Comparison of ENCODE assay signal across 12 cellular contexts in genomic region chr3:6861989-6862879, GRCh38. TPM values are rescaled to one million over a fixed set of nuclear protein-coding genes. Genes with fewer than 3 reads are reported as not detected.
DNase-seq lines count a peak whose midpoint lies in the region; ATAC-seq and TF ChIP-seq lines count a peak whose summit lies in the region.
"Had no signal": no experiment of that assay in that cellular context is flagged by ENCODE, and none has a peak within 500 bp of the region (broad histone marks: within the 10 kb centered on the region; RNA-seq: fewer than 3 reads in every experiment).

No MANE protein-coding gene starts in this region.

- TF ChIP-seq EP300 in suprapubic skin (IDR thresholded peaks at IDR 0.05), result no peak

- no CpG with 5 or more reads among the region's 48 CpGs for WGBS in H9 (ENCODE audit: extremely low coverage, insufficient read length, low lambda C conversion rate)
- 2% methylated on average over 22 of the region's 48 CpGs for WGBS in suprapubic skin

- H3K4me2 ChIP-seq in H9 (ENCODE audit: insufficient read depth, insufficient read length, low read length), result peak overlapping the region; percentile 78

- no peak overlapping the region for H2BK5ac ChIP-seq in H9 (ENCODE audit: insufficient read length, low read length)

- H2BK20ac ChIP-seq in H9 (ENCODE audit: low read depth, low read length, poor library complexity, severe bottlenecking), result no peak overlapping the region

- no peak overlapping the region for H4K5ac ChIP-seq in H9 (ENCODE audit: insufficient read length, low read depth, low read length)

- H2AK5ac ChIP-seq in H9 (ENCODE audit: insufficient read length, low read length), result no peak overlapping the region

- peaks cover 24 to 27% of the 10 kb centered on the region in 2 experiments for H3K4me1 Mint-ChIP-seq in H9
- H3K4me1 Mint-ChIP-seq in stimulated activated naive CD8-positive, alpha-beta T cell treated with anti-CD3 and anti-CD28 coated beads, Interleukin-15, amount 100 ng/mL, for 72 hours, result no peaks in the 10 kb centered on the region
- H3K4me1 Mint-ChIP-seq: memory B cell had no signal

- DNase-seq in H9, result peak; percentile 37
- DNase-seq in astrocyte of the hippocampus (ENCODE audit: low read depth, low spot score), result peak; percentile 41
- peak; percentile 8 for DNase-seq in iPS-NIHi7 (ENCODE audit: extremely low spot score)
- no peak for DNase-seq in suprapubic skin (ENCODE audit: low spot score in 2 of 2)
- DNase-seq in germinal center (ENCODE audit: low spot score), result no peak
- no peak for DNase-seq in stimulated activated naive CD8-positive, alpha-beta T cell treated with anti-CD3 and anti-CD28 coated beads, Interleukin-15, amount 100 ng/mL, for 72 hours
- DNase-seq: activated T-cell treated with anti-CD3 and anti-CD28 coated beads for 4 hours; stimulated activated CD4-positive, alpha-beta T cell treated with anti-CD3 and anti-CD28 coated beads, Interleukin-4, amount 100 ng/mL, for 24 hours; stimulated activated naive CD4-positive, alpha-beta T cell treated with Interleukin-2 at 50 U/mL for 16 hours had no signal

- no peak overlapping the region for H3K14ac ChIP-seq in H9 (ENCODE audit: insufficient read depth, low read length)

- H3K23me2 ChIP-seq in H9 (ENCODE audit: insufficient read length, low read depth, low read length, poor library complexity, severe bottlenecking), result peaks cover 28% of the 10 kb centered on the region

- no peak for TF ChIP-seq POLR2A in suprapubic skin (IDR thresholded peaks at IDR 0.05)

- no peak for ATAC-seq in stimulated activated naive CD8-positive, alpha-beta T cell treated with anti-CD3 and anti-CD28 coated beads, Interleukin-15, amount 100 ng/mL, for 72 hours
- ATAC-seq in HG03196 (IDR thresholded peaks at IDR 0.05; ENCODE audit: unreplicated experiment), result no peak

- H3K4me3 ChIP-seq in suprapubic skin, result peak overlapping the region; percentile 39

- H3K79me2 ChIP-seq in H9 (ENCODE audit: insufficient read depth, low read length), result no peaks in the 10 kb centered on the region

- H3K27ac ChIP-seq in H9 (ENCODE audit: insufficient read length, low read depth, low read length) (no peak overlapping the region), suprapubic skin (no peak overlapping the region)

- H4K8ac ChIP-seq in H9 (replicated peaks; ENCODE audit: insufficient read length, low read depth, low read length), result no peak overlapping the region

- H3K18ac ChIP-seq in H9 (ENCODE audit: insufficient read length, low read depth, low read length), result no peak overlapping the region

- no peaks in the 10 kb centered on the region for H3K36me3 ChIP-seq in suprapubic skin

- H3K27me3 Mint-ChIP-seq in H9 (ENCODE audit: low read depth), result peaks cover 93% of the 10 kb centered on the region
- peaks cover 59% of the 10 kb centered on the region for H3K27me3 Mint-ChIP-seq in stimulated activated naive CD8-positive, alpha-beta T cell treated with anti-CD3 and anti-CD28 coated beads, Interleukin-15, amount 100 ng/mL, for 72 hours

- H2BK15ac ChIP-seq in H9 (ENCODE audit: low read depth, low read length), result no peak overlapping the region

- no peak overlapping the region for H2BK120ac ChIP-seq in H9 (ENCODE audit: low read depth, low read length, poor library complexity, severe bottlenecking)

- no peaks in the 10 kb centered on the region; a peak in 1 of 7 replicates for H3K36me3 Mint-ChIP-seq in H9 (ENCODE audit: insufficient read depth in 1 of 3, low read depth in 3 of 3)

- no peak overlapping the region for H2BK12ac ChIP-seq in H9 (ENCODE audit: insufficient read length, low read depth, low read length)

- H3K79me1 ChIP-seq in H9 (ENCODE audit: insufficient read depth, low read depth, low read length, poor library complexity, severe bottlenecking), result no peaks in the 10 kb centered on the region

- H3T11ph ChIP-seq in H9 (ENCODE audit: low read length), result no peak overlapping the region

- no peak overlapping the region for H3K27ac Mint-ChIP-seq in H9
- no peak overlapping the region for H3K27ac Mint-ChIP-seq in stimulated activated naive CD8-positive, alpha-beta T cell treated with anti-CD3 and anti-CD28 coated beads, Interleukin-15, amount 100 ng/mL, for 72 hours
- H3K27ac Mint-ChIP-seq: memory B cell had no signal

- no peak overlapping the region for H3K23ac ChIP-seq in H9 (ENCODE audit: insufficient read length, low read depth, low read length)

- peaks cover 44% of the 10 kb centered on the region for H3K27me3 ChIP-seq in H9 (ENCODE audit: insufficient read depth, low read length)
- peaks cover 51% of the 10 kb centered on the region for H3K27me3 ChIP-seq in suprapubic skin

- peak overlapping the region; percentile 63 to 87 for H3K4me3 Mint-ChIP-seq in H9
- H3K4me3 Mint-ChIP-seq in stimulated activated naive CD8-positive, alpha-beta T cell treated with anti-CD3 and anti-CD28 coated beads, Interleukin-15, amount 100 ng/mL, for 72 hours, result no peak overlapping the region
- H3K4me3 Mint-ChIP-seq: memory B cell had no signal

- H3K9me3 ChIP-seq in H9 (ENCODE audit: control insufficient read depth, low read depth, low read length) (no peaks in the 10 kb centered on the region), suprapubic skin (no peaks in the 10 kb centered on the region)

- H4K91ac ChIP-seq in H9 (ENCODE audit: insufficient read length, low read depth, low read length), result no peak overlapping the region

- no peaks in the 10 kb centered on the region for H3K4me1 ChIP-seq in H9 (ENCODE audit: insufficient read depth, low read length)
- H3K4me1 ChIP-seq in suprapubic skin, result peaks cover 21% of the 10 kb centered on the region

- H3K56ac ChIP-seq in H9 (ENCODE audit: insufficient read length, low read depth, low read length), result no peak overlapping the region

- no peak overlapping the region for H2AFZ ChIP-seq in H9 (ENCODE audit: low read length)

- H3K9ac ChIP-seq in H9 (ENCODE audit: extremely low read depth, insufficient read length, low read length), result no peak overlapping the region

- H4K20me1 ChIP-seq in H9 (ENCODE audit: control insufficient read depth, insufficient read depth, insufficient read length), result no peaks in the 10 kb centered on the region

- peaks cover 0 to 2% of the 10 kb centered on the region in 2 experiments; a peak in 1 of 5 replicates for H3K9me3 Mint-ChIP-seq in H9
- peaks cover 0 to 7% of the 10 kb centered on the region in 2 donors for H3K9me3 Mint-ChIP-seq in stimulated activated naive CD8-positive, alpha-beta T cell treated with anti-CD3 and anti-CD28 coated beads, Interleukin-15, amount 100 ng/mL, for 72 hours

- TF ChIP-seq CTCF in H9 (conservative IDR thresholded peaks at IDR 0.05), result no peak
- no peak for TF ChIP-seq CTCF in suprapubic skin (IDR thresholded peaks at IDR 0.05)

- no peak overlapping the region for H3K4ac ChIP-seq in H9 (ENCODE audit: low read depth, low read length)

RNA-seq across cellular contexts. Expression of gene GRM7, which starts 1.3 kb away (rescaled TPM):
- total RNA-seq in H9 (2021), result 0.28 and 0.70 TPM in 2 replicates
- under 1 TPM in 2 of 4 donors, not detected in 2; 0.21 to 0.48 TPM for total RNA-seq in suprapubic skin
- total RNA-seq: renal cortical epithelial cell had no signal

Comparison
In these comparisons a context has a peak if more than half of its experiments do, and no peak if none do; other contexts are left out.
1. DNase-seq: peak in H9 (single experiment), astrocyte of the hippocampus (single experiment) and iPS-NIHi7 (single experiment); none in suprapubic skin (0 of 2), germinal center (single experiment) and stimulated activated naive CD8-positive, alpha-beta T cell treated with anti-CD3 and anti-CD28 coated beads, Interleukin-15, amount 100 ng/mL, for 72 hours (0 of 2).
2. H3K4me3 Mint-ChIP-seq: peak in H9 (2 of 2); none in stimulated activated naive CD8-positive, alpha-beta T cell treated with anti-CD3 and anti-CD28 coated beads, Interleukin-15, amount 100 ng/mL, for 72 hours (0 of 2).